In the genomic region with DNA sequence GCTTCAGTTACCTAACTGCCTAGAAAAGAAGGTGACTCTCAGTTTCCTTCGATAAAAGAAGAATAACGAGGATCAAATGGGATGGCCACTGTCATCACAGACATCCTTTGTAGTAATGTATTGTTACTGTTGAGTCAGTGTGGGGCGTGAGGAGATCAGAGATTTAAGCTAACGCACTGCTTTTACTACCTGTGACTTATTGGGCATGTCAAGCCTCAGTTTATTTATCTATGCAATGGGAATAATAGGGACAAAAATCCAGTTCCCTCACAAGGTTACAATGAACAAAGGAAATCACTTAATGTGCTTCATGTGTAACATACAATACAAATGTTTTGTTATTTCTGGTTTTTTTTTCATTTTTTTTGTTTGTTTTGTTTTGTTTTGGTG, we compare ENCODE assay signal across 9 cellular contexts. TPM values are rescaled to one million over a fixed set of nuclear protein-coding genes. Genes with fewer than 3 reads are reported as not detected.
A peak's percentile ranks its signal among the peaks of the same experiment; 100 is the strongest.
DNase-seq lines count a peak whose midpoint lies in the region; ATAC-seq, FAIRE-seq and TF ChIP-seq lines count a peak whose summit lies in the region.
"Had no signal": no experiment of that assay in that cellular context is flagged by ENCODE, and none has a peak within 500 bp of the region (broad histone marks: within the 10 kb centered on the region; RNA-seq: fewer than 3 reads in every experiment).

No MANE protein-coding gene starts in this region.

- H3K27ac Mint-ChIP-seq in activated T-helper 1 cell treated with anti-CD3 and anti-CD28 coated beads, Interleukin-12 subunit alpha, Interleukin-12 subunit beta, Interleukin-2, Interleukin-4 antibody, amounts not matched to agents 30 ng/mL and 10 ng/mL and 1 ng/mL, durations not matched to agents 14 hours and 24 hours and 36 hours: no peak overlapping the region

- intact Hi-C loops in activated T-helper 1 cell treated with anti-CD3 and anti-CD28 coated beads, Interleukin-12 subunit alpha, Interleukin-12 subunit beta, Interleukin-2, Interleukin-4 antibody, amounts not matched to agents 30 ng/mL and 10 ng/mL and 1 ng/mL, durations not matched to agents 14 hours and 24 hours and 36 hours (cut with micrococcal nuclease): loop anchor here (5.0 to 10.0 kb wide), 2 partner anchors 116 to 187 kb away; no protein-coding TSS in a partner anchor
- intact Hi-C loops in psoas muscle (cut with DNase I): no loop called here

- H3K27me3 ChIP-seq in gastroesophageal sphincter: peaks cover 7% of the 10 kb centered on the region
- peaks cover 0 to 34% (median 0%) of the 10 kb centered on the region in 3 donors for H3K27me3 ChIP-seq in psoas muscle (ENCODE audit: insufficient read depth in 3 of 3, low read length in 2 of 3)
- no peaks in the 10 kb centered on the region for H3K27me3 ChIP-seq in small intestine (ENCODE audit: control insufficient read depth in 2 of 2, insufficient read depth in 2 of 2, low read length in 2 of 2)

- H3K4me1 Mint-ChIP-seq in activated T-helper 1 cell treated with anti-CD3 and anti-CD28 coated beads, Interleukin-12 subunit alpha, Interleukin-12 subunit beta, Interleukin-2, Interleukin-4 antibody, amounts not matched to agents 30 ng/mL and 10 ng/mL and 1 ng/mL, durations not matched to agents 14 hours and 24 hours and 36 hours (ENCODE audit: low read depth): peaks cover 22% of the 10 kb centered on the region

- peaks cover 0 to 21% (median 3%) of the 10 kb centered on the region in 3 donors for H3K4me1 ChIP-seq in gastroesophageal sphincter
- no peaks in the 10 kb centered on the region for H3K4me1 ChIP-seq in psoas muscle
- H3K4me1 ChIP-seq in small intestine (ENCODE audit: control insufficient read depth in 2 of 2, insufficient read depth in 1 of 2, low read depth in 1 of 2, low read length in 1 of 2): no peaks in the 10 kb centered on the region

- H3K9me3 Mint-ChIP-seq in activated T-helper 1 cell treated with anti-CD3 and anti-CD28 coated beads, Interleukin-12 subunit alpha, Interleukin-12 subunit beta, Interleukin-2, Interleukin-4 antibody, amounts not matched to agents 30 ng/mL and 10 ng/mL and 1 ng/mL, durations not matched to agents 14 hours and 24 hours and 36 hours: peaks cover 4% of the 10 kb centered on the region

- 46 to 82% methylated on average over 4 of the region's 4 CpGs for WGBS in gastroesophageal sphincter (ENCODE audit: low coverage in 1 of 2), 2 donors
- whole genome bisulfite sequencing in psoas muscle, 3 donors: 68 to 81% (median 75%) methylated on average over 4 of the region's 4 CpGs
- 20 to 63% (median 54%) methylated on average over 4 of the region's 4 CpGs for WGBS in small intestine, 3 donors

- TF ChIP-seq POLR2A in gastroesophageal sphincter (IDR thresholded peaks at IDR 0.05): no peak

- H3K27ac ChIP-seq in gastroesophageal sphincter: peak overlapping the region in 3 of 4 donors; percentile 71 to 77 (median 77)
- no peak overlapping the region for H3K27ac ChIP-seq in psoas muscle
- H3K27ac ChIP-seq in small intestine (ENCODE audit: low read depth in 1 of 2, low read length in 1 of 2): peak overlapping the region in 1 of 2 donors; percentile 76

- TF ChIP-seq CTCF in gastroesophageal sphincter (IDR thresholded peaks at IDR 0.05) (no peak), psoas muscle (IDR thresholded peaks at IDR 0.05) (no peak)

- DNase-seq in NCI-H748 treated with DMSO at 0.1 percent for 48 hours (lab: John Stamatoyannopoulos, UW) (peak; percentile 1), NCI-H748 (lab: John Stamatoyannopoulos, UW; ENCODE audit: unreplicated experiment) (no peak), psoas muscle (no peak), NCI-H2171 treated with DMSO at 0.1 percent for 48 hours (lab: John Stamatoyannopoulos, UW) (no peak), small intestine (no peak)
- DNase-seq in activated T-helper 1 cell treated with anti-CD3 and anti-CD28 coated beads, Interleukin-12 subunit alpha, Interleukin-12 subunit beta, Interleukin-2, Interleukin-4 antibody, amounts not matched to agents 30 ng/mL and 10 ng/mL and 1 ng/mL, durations not matched to agents 14 hours and 24 hours and 36 hours (ENCODE audit: low spot score): no peak
- DNase-seq: activated CD4-positive, alpha-beta T cell treated with anti-CD3 and anti-CD28 coated beads, Interleukin-2, amount 50 U/mL, for 1 hour had no signal

- H3K4me3 ChIP-seq in gastroesophageal sphincter (peak overlapping the region in 1 of 2 donors; percentile 62), psoas muscle (peak overlapping the region; percentile 67), small intestine (ENCODE audit: low read depth in 1 of 2, low read length in 2 of 2) (peak overlapping the region in 1 of 2 donors; percentile 75)

- no peak for TF ChIP-seq EP300 in gastroesophageal sphincter (IDR thresholded peaks at IDR 0.05)

- peak overlapping the region; percentile 89 for H3K4me3 Mint-ChIP-seq in activated T-helper 1 cell treated with anti-CD3 and anti-CD28 coated beads, Interleukin-12 subunit alpha, Interleukin-12 subunit beta, Interleukin-2, Interleukin-4 antibody, amounts not matched to agents 30 ng/mL and 10 ng/mL and 1 ng/mL, durations not matched to agents 14 hours and 24 hours and 36 hours

- no peaks in the 10 kb centered on the region for H3K36me3 Mint-ChIP-seq in activated T-helper 1 cell treated with anti-CD3 and anti-CD28 coated beads, Interleukin-12 subunit alpha, Interleukin-12 subunit beta, Interleukin-2, Interleukin-4 antibody, amounts not matched to agents 30 ng/mL and 10 ng/mL and 1 ng/mL, durations not matched to agents 14 hours and 24 hours and 36 hours (ENCODE audit: low read depth)

- peaks cover 35% of the 10 kb centered on the region for H3K27me3 Mint-ChIP-seq in activated T-helper 1 cell treated with anti-CD3 and anti-CD28 coated beads, Interleukin-12 subunit alpha, Interleukin-12 subunit beta, Interleukin-2, Interleukin-4 antibody, amounts not matched to agents 30 ng/mL and 10 ng/mL and 1 ng/mL, durations not matched to agents 14 hours and 24 hours and 36 hours (ENCODE audit: insufficient read depth)

- H3K9me3 ChIP-seq in gastroesophageal sphincter: no peaks in the 10 kb centered on the region
- H3K9me3 ChIP-seq in psoas muscle: no peaks in the 10 kb centered on the region
- no peaks in the 10 kb centered on the region for H3K9me3 ChIP-seq in small intestine (ENCODE audit: control insufficient read depth, low read depth)

- no peak for ATAC-seq in gastroesophageal sphincter
- no peak for ATAC-seq in psoas muscle
- no peak for ATAC-seq in HG03139 (IDR thresholded peaks at IDR 0.05; ENCODE audit: unreplicated experiment)

- H3K36me3 ChIP-seq in gastroesophageal sphincter: no peaks in the 10 kb centered on the region
- H3K36me3 ChIP-seq in psoas muscle (ENCODE audit: insufficient read depth in 1 of 2, low read depth in 1 of 2): no peaks in the 10 kb centered on the region
- no peaks in the 10 kb centered on the region for H3K36me3 ChIP-seq in small intestine (ENCODE audit: control insufficient read depth in 2 of 2, insufficient read depth in 2 of 2, low read length in 2 of 2)

- FAIRE-seq in small intestine (lab: Jason Lieb, UNC): no peak

RNA-seq across cellular contexts. Expression of a gene that starts 0.3 kb away (rescaled TPM):
- total RNA-seq in activated T-helper 1 cell treated with anti-CD3 and anti-CD28 coated beads, Interleukin-12 subunit alpha, Interleukin-12 subunit beta, Interleukin-2, Interleukin-4 antibody, amounts not matched to agents 30 ng/mL and 10 ng/mL and 1 ng/mL, durations not matched to agents 14 hours and 24 hours and 36 hours: 0.02 and 0.05 TPM in 2 replicates
- 1 to 10 TPM in 1 of 4 donors, under 1 TPM in 3; 0.27 to 1.1 (median 0.79) TPM for total RNA-seq in gastroesophageal sphincter
- under 1 TPM in 3 of 4 donors, not detected in 1; 0.12 to 0.27 (median 0.17) TPM for total RNA-seq in psoas muscle
- under 1 TPM; 0.04 to 0.12 (median 0.08) TPM for polyA plus RNA-seq in psoas muscle
- 1 to 10 TPM in 2 of 3 donors, under 1 TPM in 1; 0.73 to 2.4 (median 1.8) TPM for polyA plus RNA-seq in small intestine
